ENCODE assay signal across 8 cellular contexts in the genomic region with DNA sequence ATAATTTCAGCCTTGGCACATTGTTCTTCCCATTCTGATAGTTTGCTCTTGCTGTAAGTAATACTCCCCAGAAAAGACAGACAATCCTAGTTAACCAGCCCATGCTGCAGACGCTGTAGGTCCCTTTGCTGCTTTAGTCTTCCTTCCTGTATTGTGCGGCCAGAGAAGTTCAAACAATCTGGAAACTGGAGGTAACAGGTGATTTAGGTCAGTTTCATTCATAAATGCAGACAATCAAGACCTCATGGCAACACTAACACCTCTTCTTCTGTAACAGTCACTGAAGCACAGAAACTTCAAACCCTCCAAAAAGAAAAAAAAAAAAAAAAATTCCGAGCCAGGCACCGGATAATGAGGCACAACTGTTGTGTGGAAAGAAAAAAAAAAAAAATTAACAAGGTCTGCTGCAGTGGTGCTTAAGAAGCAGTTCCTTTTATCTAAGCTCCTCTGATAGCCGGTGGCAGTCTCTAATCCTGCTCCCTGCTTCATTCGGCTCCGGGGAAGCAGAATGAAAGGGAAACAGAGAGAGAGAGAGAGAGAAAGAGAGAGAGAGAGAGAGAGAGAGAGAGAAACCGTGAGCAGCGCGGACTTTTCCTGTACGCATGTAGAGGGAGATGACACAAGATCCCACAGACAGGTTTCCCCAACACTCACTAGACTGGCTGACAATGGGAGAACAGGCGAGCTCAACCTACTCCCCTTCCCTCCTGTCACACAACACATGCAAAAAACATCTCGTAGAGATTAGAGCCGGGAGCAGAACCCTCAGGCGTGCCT. TPM values are rescaled to one million over a fixed set of nuclear protein-coding genes. Genes with fewer than 3 reads are reported as not detected.
DNase-seq lines count a peak whose midpoint lies in the region; ATAC-seq and TF ChIP-seq lines count a peak whose summit lies in the region.

A gene (minus strand): TSS at position 306 of the 777 bp plus-strand sequence. CDS start 203 bp downstream, at position 103.

- ATAC-seq in WTC11 = peak; percentile 73
- ATAC-seq in mucosa of descending colon = peak; percentile 67

- peak within 1 kb of the TSS; percentile 93 for H3K4me3 Mint-ChIP-seq in WTC11

- H3K9me3 Mint-ChIP-seq in WTC11 = no peaks in the 10 kb centered on the region

- 1 to 2% methylated on average over 15 of the region's 15 CpGs for WGBS in tibial nerve, 2 donors

- H3K4me3 ChIP-seq in NB4 (ENCODE audit: low read depth, low read length) = no peak within 1 kb of the TSS
- peak within 1 kb of the TSS; percentile 66 for H3K4me3 ChIP-seq in epithelial cell of proximal tubule (ENCODE audit: low read depth, low read length)
- no peak within 1 kb of the TSS for H3K4me3 ChIP-seq in mucosa of descending colon
- peak within 1 kb of the TSS; percentile 20 to 51 (median 36) for H3K4me3 ChIP-seq in tibial nerve

- no peaks in the 10 kb centered on the region for H3K27me3 ChIP-seq in tibial nerve

- H3K9me3 ChIP-seq in mucosa of descending colon = no peaks in the 10 kb centered on the region
- no peaks in the 10 kb centered on the region for H3K9me3 ChIP-seq in tibial nerve

- H3K27me3 Mint-ChIP-seq in WTC11 (ENCODE audit: low read depth) = no peaks in the 10 kb centered on the region

- POLR2A ChIA-PET in WTC11 (lab: Charles Lee) = interaction anchor here (0.7 kb wide), 3 partner anchors 196 to 453 kb away, joined by 3 to 5 read pairs (median 3); no protein-coding TSS in a partner anchor

- H3K4me1 ChIP-seq in mucosa of descending colon (ENCODE audit: low read depth) = no peaks in the 10 kb centered on the region
- H3K4me1 ChIP-seq in tibial nerve = peaks cover 0 to 8% (median 3%) of the 10 kb centered on the region in 4 donors

- TF ChIP-seq CTCF in NB4 (IDR thresholded peaks at IDR 0.05; ENCODE audit: low read depth, low read length) (no peak), WTC11 (IDR thresholded peaks at IDR 0.05) (no peak), epithelial cell of proximal tubule (conservative IDR thresholded peaks at IDR 0.05; ENCODE audit: low read depth, low read length) (no peak), mucosa of descending colon (IDR thresholded peaks at IDR 0.05) (no peak), tibial nerve (IDR thresholded peaks at IDR 0.05) (peak in 3 of 5 experiments; percentile 22 to 25 (median 23))

- peak; percentile 51 for DNase-seq in NCI-H1105 treated with DMSO at 0.1 percent for 48 hours (lab: John Stamatoyannopoulos, UW)
- DNase-seq in NCI-H1105 (lab: John Stamatoyannopoulos, UW) = no peak
- peak; percentile 31 for DNase-seq in NB4 (ENCODE audit: low read depth)
- DNase-seq in WTC11 (ENCODE audit: low spot score) = peak; percentile 20
- peak; percentile 18 for DNase-seq in epithelial cell of proximal tubule (ENCODE audit: low read depth)
- DNase-seq in mucosa of descending colon = peak in 1 of 3 donors; percentile 13
- peak in 1 of 2 donors; percentile 16 for DNase-seq in tibial nerve (ENCODE audit: low spot score in 2 of 2)
- no peak for DNase-seq in RKO (ENCODE audit: low spot score)

- peak within 1 kb of the TSS in 2 of 4 donors; percentile 9 to 36 for H3K27ac ChIP-seq in tibial nerve

- H3K36me3 ChIP-seq in mucosa of descending colon (ENCODE audit: low read depth) (no peaks in the 10 kb centered on the region), tibial nerve (no peaks in the 10 kb centered on the region)

- no peak for TF ChIP-seq EP300 in tibial nerve (IDR thresholded peaks at IDR 0.05)

- intact Hi-C loops in mucosa of descending colon (cut with DNase I, micrococcal nuclease) = no loop called here

- CTCF ChIA-PET in WTC11 (lab: Charles Lee) = interaction anchor here (0.6 to 1.4 kb wide), 2 partner anchors 215 to 316 kb away, joined by 3 read pairs; no protein-coding TSS in a partner anchor

- TF ChIP-seq POLR2A in NB4 (IDR thresholded peaks at IDR 0.05; ENCODE audit: extremely low read depth, insufficient read length) (no peak), tibial nerve (IDR thresholded peaks at IDR 0.05) (no peak)

- peaks cover 53% of the 10 kb centered on the region for H3K4me1 Mint-ChIP-seq in WTC11

- H3K27ac Mint-ChIP-seq in WTC11 = peak within 1 kb of the TSS; percentile 95

- no peaks in the 10 kb centered on the region for H3K36me3 Mint-ChIP-seq in WTC11

TF ChIP-seq in WTC11, 78 proteins besides CTCF, POLR2A, EP300 and RAD21:
- TF ChIP-seq NFATC4 (CRISPR knock-in tag; IDR thresholded peaks at IDR 0.05) (no peak), ESRRA (CRISPR knock-in tag; IDR thresholded peaks at IDR 0.05; ENCODE audit: borderline replicate concordance) (no peak), ELF4 (CRISPR knock-in tag; IDR thresholded peaks at IDR 0.05; ENCODE audit: low read depth) (no peak)

RNA-seq across cellular contexts. Expression of the gene that starts here (rescaled TPM):
- total RNA-seq in WTC11 (2021) (29.2 to 33.3 TPM (median 32.2 TPM) in 3 replicates), epithelial cell of proximal tubule (13.7 and 20.5 TPM in 2 replicates), mucosa of descending colon (10 to 100 TPM in 1 of 3 donors, 1 to 10 TPM in 2; 4.5 to 76.7 (median 9.7) TPM), tibial nerve (1 to 10 TPM; 2.9 to 9.3 (median 6.8) TPM)

Comparison
In these comparisons a context has a peak if more than half of its experiments do, and no peak if none do; other contexts are left out.
1. DNase-seq: peak in NCI-H1105 treated with DMSO at 0.1 percent for 48 hours (single experiment), NB4 (single experiment), WTC11 (single experiment) and epithelial cell of proximal tubule (single experiment); none in NCI-H1105 (single experiment) and RKO (single experiment).
2. H3K4me3 ChIP-seq: peak in epithelial cell of proximal tubule (single experiment) and tibial nerve (4 of 4); none in NB4 (single experiment) and mucosa of descending colon (single experiment).
3. CTCF ChIP-seq: peak in tibial nerve (3 of 5); none in NB4 (single experiment), WTC11 (single experiment), epithelial cell of proximal tubule (single experiment) and mucosa of descending colon (single experiment).